Comparison of ENCODE assay signal across 29 cellular contexts in genomic region chr17:36209575-36209974, GRCh38. TPM values are rescaled to one million over a fixed set of nuclear protein-coding genes. Genes with fewer than 3 reads are reported as not detected.
DNase-seq lines count a peak whose midpoint lies in the region; ATAC-seq and TF ChIP-seq lines count a peak whose summit lies in the region.
"Had no signal": no experiment of that assay in that cellular context is flagged by ENCODE, and none has a peak within 500 bp of the region (broad histone marks: within the 10 kb centered on the region; RNA-seq: fewer than 3 reads in every experiment).

No MANE protein-coding gene starts in this region.

- peak overlapping the region; percentile 97 for H3K27ac Mint-ChIP-seq in central memory CD8-positive, alpha-beta T cell (ENCODE audit: low read depth)
- peak overlapping the region; percentile 87 to 91 for H3K27ac Mint-ChIP-seq in natural killer cell
- H3K27ac Mint-ChIP-seq: CD4-positive, CD25-positive, alpha-beta regulatory T cell had no signal

- H3K4me1 Mint-ChIP-seq in central memory CD8-positive, alpha-beta T cell: peaks cover 71% of the 10 kb centered on the region
- peaks cover 74 to 77% of the 10 kb centered on the region in 2 donors for H3K4me1 Mint-ChIP-seq in natural killer cell
- H3K4me1 Mint-ChIP-seq: CD4-positive, CD25-positive, alpha-beta regulatory T cell had no signal

- peaks cover 11% of the 10 kb centered on the region for H3K36me3 Mint-ChIP-seq in central memory CD8-positive, alpha-beta T cell (ENCODE audit: insufficient read depth)
- no peaks in the 10 kb centered on the region for H3K36me3 Mint-ChIP-seq in natural killer cell
- H3K36me3 Mint-ChIP-seq: CD4-positive, CD25-positive, alpha-beta regulatory T cell had no signal

- peak; percentile 53 for DNase-seq in MM.1S
- DNase-seq in central memory CD8-positive, alpha-beta T cell (ENCODE audit: low spot score in 2 of 2): no peak
- DNase-seq in natural killer cell: no peak
- no peak for DNase-seq in NCI-H146 (lab: John Stamatoyannopoulos, UW)
- DNase-seq in HK-2 (ENCODE audit: unreplicated experiment): no peak
- no peak for DNase-seq in mucosa of gallbladder (ENCODE audit: low spot score)
- no peak for DNase-seq in NCI-H2107 treated with DMSO at 0.1 percent for 48 hours (lab: John Stamatoyannopoulos, UW; ENCODE audit: unreplicated experiment)
- DNase-seq: AML-193; CD4-positive, CD25-positive, alpha-beta regulatory T cell; COR-L47; DMS53; NCI-H1105 treated with DMSO at 0.1 percent for 48 hours; NCI-H2081; NCI-H2171; NCI-H345; NCI-H510A treated with DMSO at 0.1 percent for 48 hours; NCI-H748 treated with DMSO at 0.1 percent for 48 hours; RPMI8226; SHP77; T-helper 1 cell had no signal

- peaks cover 51% of the 10 kb centered on the region for H3F3A ChIP-seq in MM.1S (ENCODE audit: insufficient read depth, low read length)

- intact Hi-C loops in natural killer cell (cut with micrococcal nuclease): no loop called here

- peak overlapping the region in 7 of 11 experiments; percentile 66 to 79 (median 73); a peak in 13 of 22 replicates for H3K9ac ChIP-seq in BLaER1 treated with 17β-estradiol and CSF1 and Interleukin-3, amounts not matched to agents 10 nM and 100 nM
- H3K9ac ChIP-seq in MM.1S (ENCODE audit: low read length): peak overlapping the region; percentile 46

- no peak overlapping the region for H3K4me3 ChIP-seq in BLaER1 treated with 17β-estradiol and CSF1 and Interleukin-3, amounts not matched to agents 10 nM and 100 nM
- H3K4me3 ChIP-seq in MM.1S (ENCODE audit: low read length): no peak overlapping the region
- H3K4me3 ChIP-seq: A549 had no signal

- no peaks in the 10 kb centered on the region for H3K27me3 ChIP-seq in BLaER1 treated with 17β-estradiol and CSF1 and Interleukin-3, amounts not matched to agents 10 nM and 100 nM
- H3K27me3 ChIP-seq in MM.1S (replicated peaks; ENCODE audit: insufficient read depth, low read length): no peaks in the 10 kb centered on the region

- peak overlapping the region; percentile 37 to 92 (median 82); a peak in 21 of 22 replicates for H3K27ac ChIP-seq in BLaER1 treated with 17β-estradiol and CSF1 and Interleukin-3, amounts not matched to agents 10 nM and 100 nM
- H3K27ac ChIP-seq in MM.1S (ENCODE audit: low read length): peak overlapping the region; percentile 69
- H3K27ac ChIP-seq: A549, HL-60 had no signal

- peak overlapping the region; percentile 84 for H3K4me3 Mint-ChIP-seq in central memory CD8-positive, alpha-beta T cell
- H3K4me3 Mint-ChIP-seq in natural killer cell: no peak overlapping the region
- H3K4me3 Mint-ChIP-seq: CD4-positive, CD25-positive, alpha-beta regulatory T cell had no signal

- no peak for ATAC-seq in central memory CD8-positive, alpha-beta T cell (replicated peaks; ENCODE audit: extremely low read depth, poor library complexity, severe bottlenecking)
- ATAC-seq in natural killer cell: no peak
- ATAC-seq: A549, HCT116 had no signal

- no peaks in the 10 kb centered on the region for H3K27me3 Mint-ChIP-seq in central memory CD8-positive, alpha-beta T cell
- peaks cover 0 to 2% of the 10 kb centered on the region in 2 donors for H3K27me3 Mint-ChIP-seq in natural killer cell (ENCODE audit: low read depth in 2 of 2)

- no peak overlapping the region for H2AFZ ChIP-seq in MM.1S (ENCODE audit: low read length)

- peak overlapping the region; percentile 68 to 95 (median 93) for H3K4me2 ChIP-seq in BLaER1 treated with 17β-estradiol and CSF1 and Interleukin-3, amounts not matched to agents 10 nM and 100 nM
- peak overlapping the region; percentile 52 for H3K4me2 ChIP-seq in MM.1S (ENCODE audit: low read depth, low read length)
- H3K4me2 ChIP-seq: A549 had no signal

- H4K20me1 ChIP-seq in BLaER1 treated with 17β-estradiol and CSF1 and Interleukin-3, amounts not matched to agents 10 nM and 100 nM: no peaks in the 10 kb centered on the region
- no peaks in the 10 kb centered on the region for H4K20me1 ChIP-seq in MM.1S (ENCODE audit: insufficient read depth, low read length)

- TF ChIP-seq CTCF in MM.1S (IDR thresholded peaks at IDR 0.05; ENCODE audit: low read length) (no peak), natural killer cell (IDR thresholded peaks at IDR 0.05) (no peak)

- peaks cover 0 to 7% (median 0%) of the 10 kb centered on the region in 11 experiments; a peak in 2 of 22 replicates for H3K36me3 ChIP-seq in BLaER1 treated with 17β-estradiol and CSF1 and Interleukin-3, amounts not matched to agents 10 nM and 100 nM
- no peaks in the 10 kb centered on the region for H3K36me3 ChIP-seq in MM.1S (replicated peaks; ENCODE audit: insufficient read depth, low read length)

- no peaks in the 10 kb centered on the region for H3K9me2 ChIP-seq in MM.1S (replicated peaks; ENCODE audit: insufficient read depth, low read length)

- peaks cover 68 to 86% (median 84%) of the 10 kb centered on the region in 10 experiments for H3K4me1 ChIP-seq in BLaER1 treated with 17β-estradiol and CSF1 and Interleukin-3, amounts not matched to agents 10 nM and 100 nM
- H3K4me1 ChIP-seq in MM.1S (ENCODE audit: low read length): peaks cover 67% of the 10 kb centered on the region
- H3K4me1 ChIP-seq: A549 had no signal

- H3K79me2 ChIP-seq in MM.1S (ENCODE audit: low read length): peaks cover 10% of the 10 kb centered on the region

- no peaks in the 10 kb centered on the region for H3K9me3 ChIP-seq in BLaER1 treated with 17β-estradiol and CSF1 and Interleukin-3, amounts not matched to agents 10 nM and 100 nM (replicated peaks in 1 of 11)
- no peaks in the 10 kb centered on the region for H3K9me3 ChIP-seq in MM.1S (replicated peaks; ENCODE audit: insufficient read depth, low read length)
- H3K9me3 ChIP-seq: A549 had no signal

- no peaks in the 10 kb centered on the region for H3K9me3 Mint-ChIP-seq in central memory CD8-positive, alpha-beta T cell
- no peaks in the 10 kb centered on the region for H3K9me3 Mint-ChIP-seq in natural killer cell

RNA-seq across cellular contexts. Expression of gene CCL4L2, which starts 1.3 kb away (rescaled TPM):
- total RNA-seq in natural killer cell (10 to 100 TPM; 23.7 to 31.2 (median 25.4) TPM), mucosa of gallbladder (23.7 TPM)
- total RNA-seq: CD4-positive, CD25-positive, alpha-beta regulatory T cell; G401; H4; HT-29; SK-MEL-5 had no signal

RNA-seq across cellular contexts. Expression of gene CCL3L1, which starts 13.0 kb away (rescaled TPM):
- total RNA-seq in natural killer cell (10 to 100 TPM; 22.2 to 73.9 (median 55.9) TPM), mucosa of gallbladder (13.4 TPM)
- total RNA-seq: CD4-positive, CD25-positive, alpha-beta regulatory T cell; G401; H4; HT-29; SK-MEL-5 had no signal

RNA-seq across cellular contexts. Expression of gene TBC1D3B, which starts 33.1 kb away (rescaled TPM):
- total RNA-seq in natural killer cell (10 to 100 TPM in 1 of 3 donors, 1 to 10 TPM in 2; 4.3 to 10.7 (median 8.2) TPM), mucosa of gallbladder (6.0 TPM)
- total RNA-seq: Daoy, G401 had no signal

RNA-seq across cellular contexts. Expression of gene TBC1D3I, which starts 54.8 kb away (rescaled TPM):
- total RNA-seq in natural killer cell (1 to 10 TPM in 1 of 3 donors, under 1 TPM in 2; 0.35 to 1.3 (median 0.84) TPM), mucosa of gallbladder (1.4 TPM)
- total RNA-seq: Daoy, G401, H4, SK-MEL-5 had no signal
